Comparison of ENCODE assay signal across 36 cellular contexts in the genomic region with DNA sequence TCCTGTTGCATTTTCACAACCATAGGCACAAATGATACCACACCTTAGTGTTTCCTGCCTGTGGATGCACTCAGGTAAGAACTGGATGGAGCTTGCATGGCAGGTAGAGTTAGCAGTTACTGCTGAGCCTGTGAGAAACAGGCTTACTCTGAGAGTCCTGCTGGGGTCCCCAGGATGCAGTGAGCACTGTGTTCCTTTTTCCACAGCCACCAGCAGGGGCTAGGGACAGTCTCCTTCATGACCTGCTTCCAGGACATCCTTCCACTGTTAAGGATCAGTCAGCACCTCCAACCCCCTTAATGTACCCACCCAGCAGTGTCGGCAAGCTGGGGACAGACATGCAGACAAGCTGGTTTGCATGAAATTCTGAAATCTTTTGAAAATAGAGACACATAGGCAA. TPM values are rescaled to one million over a fixed set of nuclear protein-coding genes. Genes with fewer than 3 reads are reported as not detected.
"Had no signal": no experiment of that assay in that cellular context is flagged by ENCODE, and none has a peak within 500 bp of the region (broad histone marks: within the 10 kb centered on the region; RNA-seq: fewer than 3 reads in every experiment).

No MANE protein-coding gene starts in this region.

- H3K27me3 Mint-ChIP-seq: activated naive CD4-positive, alpha-beta T cell treated with anti-CD3 and anti-CD28 coated beads, Interleukin-2, amount 50 U/mL, for 24 hours; activated naive CD8-positive, alpha-beta T cell treated with anti-CD3 and anti-CD28 coated beads, Interleukin-2, amount 50 U/mL, for 24 hours had no signal

- H3K4me1 Mint-ChIP-seq: activated CD4-positive, alpha-beta memory T cell treated with anti-CD3 and anti-CD28 coated beads, Interleukin-2, amount 10 ng/mL, durations not matched to agents 7 days and 5 days; activated CD8-positive, alpha-beta memory T cell treated with anti-CD3 and anti-CD28 coated beads, Interleukin-2, amount 10 ng/mL, durations not matched to agents 7 days and 5 days; activated naive CD4-positive, alpha-beta T cell treated with anti-CD3 and anti-CD28 coated beads, Interleukin-2, amount 10 ng/mL, durations not matched to agents 7 days and 5 days; activated naive CD4-positive, alpha-beta T cell treated with anti-CD3 and anti-CD28 coated beads, Interleukin-2, amount 50 U/mL, for 24 hours; activated naive CD8-positive, alpha-beta T cell treated with anti-CD3 and anti-CD28 coated beads, Interleukin-2, amount 10 ng/mL, durations not matched to agents 7 days and 5 days; activated naive CD8-positive, alpha-beta T cell treated with anti-CD3 and anti-CD28 coated beads, Interleukin-2, amount 50 U/mL, for 24 hours had no signal

- H3K4me3 Mint-ChIP-seq: activated CD4-positive, alpha-beta memory T cell treated with anti-CD3 and anti-CD28 coated beads, Interleukin-2, amount 10 ng/mL, durations not matched to agents 7 days and 5 days; activated CD4-positive, alpha-beta T cell treated with anti-CD3 and anti-CD28 coated beads for 36 hours; activated CD4-positive, alpha-beta T cell treated with anti-CD3 and anti-CD28 coated beads, Interleukin-2, amount 10 ng/mL, durations not matched to agents 7 days and 5 days; activated CD8-positive, alpha-beta memory T cell treated with anti-CD3 and anti-CD28 coated beads, Interleukin-2, amount 10 ng/mL, durations not matched to agents 7 days and 5 days; activated CD8-positive, alpha-beta T cell treated with anti-CD3 and anti-CD28 coated beads, Interleukin-2, amount 10 ng/mL, durations not matched to agents 7 days and 5 days; activated naive CD4-positive, alpha-beta T cell treated with anti-CD3 and anti-CD28 coated beads, Interleukin-2, amount 10 ng/mL, durations not matched to agents 7 days and 5 days; activated naive CD4-positive, alpha-beta T cell treated with anti-CD3 and anti-CD28 coated beads, Interleukin-2, amount 50 U/mL, for 24 hours; activated naive CD8-positive, alpha-beta T cell; activated naive CD8-positive, alpha-beta T cell treated with anti-CD3 and anti-CD28 coated beads, Interleukin-2, amount 10 ng/mL, durations not matched to agents 7 days and 5 days; activated naive CD8-positive, alpha-beta T cell treated with anti-CD3 and anti-CD28 coated beads, Interleukin-2, amount 50 U/mL, for 24 hours; activated T-cell treated with anti-CD3 and anti-CD28 coated beads, Interleukin-2, amount 50 U/mL, for 24 hours; T-helper 1 cell treated with Interleukin-12 subunit alpha and Interleukin-12 subunit beta and Interleukin-4 antibody, amounts not matched to agents 30 μg/mL and 1 μg/mL, for 36 hours; T-helper 2 cell treated with Interferon-gamma antibody and Interleukin-4, amounts not matched to agents 5 μg/mL and 100 μg/mL, for 36 hours had no signal

- H3K27ac Mint-ChIP-seq: activated CD4-positive, alpha-beta memory T cell treated with anti-CD3 and anti-CD28 coated beads, Interleukin-2, amount 10 ng/mL, durations not matched to agents 7 days and 5 days; activated CD4-positive, alpha-beta T cell treated with anti-CD3 and anti-CD28 coated beads for 36 hours; activated CD4-positive, alpha-beta T cell treated with anti-CD3 and anti-CD28 coated beads, Interleukin-2, amount 10 ng/mL, durations not matched to agents 7 days and 5 days; activated CD8-positive, alpha-beta memory T cell treated with anti-CD3 and anti-CD28 coated beads, Interleukin-2, amount 10 ng/mL, durations not matched to agents 7 days and 5 days; activated CD8-positive, alpha-beta T cell treated with anti-CD3 and anti-CD28 coated beads, Interleukin-2, amount 10 ng/mL, durations not matched to agents 7 days and 5 days; activated naive CD4-positive, alpha-beta T cell treated with anti-CD3 and anti-CD28 coated beads, Interleukin-2, amount 10 ng/mL, durations not matched to agents 7 days and 5 days; activated naive CD8-positive, alpha-beta T cell; activated naive CD8-positive, alpha-beta T cell treated with anti-CD3 and anti-CD28 coated beads, Interleukin-2, amount 10 ng/mL, durations not matched to agents 7 days and 5 days; activated naive CD8-positive, alpha-beta T cell treated with anti-CD3 and anti-CD28 coated beads, Interleukin-2, amount 50 U/mL, for 24 hours; activated T-cell treated with anti-CD3 and anti-CD28 coated beads, Interleukin-2, amount 50 U/mL, for 24 hours; activated T-helper 2 cell treated with anti-CD3 and anti-CD28 coated beads, Interferon-gamma antibody, Interleukin-2, Interleukin-4, amounts not matched to agents 10 μg/mL and 5 μg/mL and 100 μg/mL, durations not matched to agents 14 hours and 24 hours and 36 hours; T-helper 1 cell treated with Interleukin-12 subunit alpha and Interleukin-12 subunit beta and Interleukin-4 antibody, amounts not matched to agents 30 μg/mL and 1 μg/mL, for 36 hours; T-helper 2 cell treated with Interferon-gamma antibody and Interleukin-4, amounts not matched to agents 5 μg/mL and 100 μg/mL, for 36 hours had no signal

- H3K27me3 ChIP-seq: body of pancreas, breast epithelium had no signal

- H3K36me3 Mint-ChIP-seq: activated CD8-positive, alpha-beta memory T cell treated with anti-CD3 and anti-CD28 coated beads, Interleukin-2, amount 10 ng/mL, durations not matched to agents 7 days and 5 days; activated naive CD4-positive, alpha-beta T cell treated with anti-CD3 and anti-CD28 coated beads, Interleukin-2, amount 10 ng/mL, durations not matched to agents 7 days and 5 days; activated naive CD4-positive, alpha-beta T cell treated with anti-CD3 and anti-CD28 coated beads, Interleukin-2, amount 50 U/mL, for 24 hours; activated naive CD8-positive, alpha-beta T cell; activated naive CD8-positive, alpha-beta T cell treated with anti-CD3 and anti-CD28 coated beads, Interleukin-2, amount 10 ng/mL, durations not matched to agents 7 days and 5 days had no signal

- H3K27ac ChIP-seq: body of pancreas, brain microvascular endothelial cell, breast epithelium, VCaP had no signal

- H3K4me1 ChIP-seq: body of pancreas, breast epithelium had no signal

- H3K4me3 ChIP-seq: body of pancreas, breast epithelium had no signal

- FAIRE-seq: astrocyte, TTC549 had no signal

- DNase-seq: activated CD4-positive, alpha-beta memory T cell treated with anti-CD3 and anti-CD28 coated beads, Interleukin-2, amount 10 ng/mL, durations not matched to agents 7 days and 5 days; activated CD4-positive, alpha-beta T cell treated with anti-CD3 and anti-CD28 coated beads for 1 hour; activated CD4-positive, alpha-beta T cell treated with anti-CD3 and anti-CD28 coated beads for 36 hours; activated CD4-positive, alpha-beta T cell treated with anti-CD3 and anti-CD28 coated beads for 48 hours; activated CD4-positive, alpha-beta T cell treated with anti-CD3 and anti-CD28 coated beads, Interleukin-2, amount 10 ng/mL, durations not matched to agents 7 days and 5 days; activated CD4-positive, alpha-beta T cell treated with anti-CD3 and anti-CD28 coated beads, Interleukin-2, amount 50 U/mL, for 48 hours; activated CD4-positive, CD25-positive, alpha-beta regulatory T cell; activated CD8-positive, alpha-beta memory T cell treated with anti-CD3 and anti-CD28 coated beads for 24 hours; activated CD8-positive, alpha-beta memory T cell treated with anti-CD3 and anti-CD28 coated beads, Interleukin-2, amount 10 ng/mL, durations not matched to agents 7 days and 5 days; activated CD8-positive, alpha-beta memory T cell treated with anti-CD3 and anti-CD28 coated beads, Interleukin-2, amount 50 U/mL, for 48 hours; activated CD8-positive, alpha-beta T cell treated with anti-CD3 and anti-CD28 coated beads, Interleukin-2, amount 10 ng/mL, durations not matched to agents 7 days and 5 days; activated effector memory CD4-positive, alpha-beta T cell treated with Interleukin-2 at 50 U/mL for 16 hours; activated gamma-delta T cell; activated naive CD4-positive, alpha-beta T cell treated with anti-CD3 and anti-CD28 coated beads, Interleukin-2, amount 10 ng/mL, durations not matched to agents 7 days and 5 days; activated naive CD4-positive, alpha-beta T cell treated with Interleukin-2 at 50 U/mL for 16 hours; activated naive CD8-positive, alpha-beta T cell treated with anti-CD3 and anti-CD28 coated beads, Interleukin-2, amount 10 ng/mL, durations not matched to agents 7 days and 5 days; activated naive CD8-positive, alpha-beta T cell treated with anti-CD3 and anti-CD28 coated beads, Interleukin-2, amount 50 U/mL, for 24 hours; activated T-cell treated with anti-CD3 and anti-CD28 coated beads, Interleukin-2, amount 50 U/mL, for 24 hours; activated T-cell treated with anti-CD3 and anti-CD28 coated beads, Interleukin-2, amount 50 U/mL, for 48 hours; aorta; body of pancreas; brain microvascular endothelial cell; central memory CD4-positive, alpha-beta T cell; T-helper 1 cell; T-helper 2 cell; T-helper 9 cell had no signal

- H3K9me3 ChIP-seq: body of pancreas, breast epithelium had no signal

- H3K36me3 ChIP-seq: brain microvascular endothelial cell, breast epithelium had no signal

- H3K9me3 Mint-ChIP-seq: activated CD4-positive, alpha-beta memory T cell treated with anti-CD3 and anti-CD28 coated beads, Interleukin-2, amount 10 ng/mL, durations not matched to agents 7 days and 5 days; activated CD4-positive, alpha-beta T cell treated with anti-CD3 and anti-CD28 coated beads, Interleukin-2, amount 10 ng/mL, durations not matched to agents 7 days and 5 days; activated naive CD4-positive, alpha-beta T cell treated with anti-CD3 and anti-CD28 coated beads, Interleukin-2, amount 10 ng/mL, durations not matched to agents 7 days and 5 days; activated naive CD4-positive, alpha-beta T cell treated with anti-CD3 and anti-CD28 coated beads, Interleukin-2, amount 50 U/mL, for 24 hours; activated naive CD8-positive, alpha-beta T cell treated with anti-CD3 and anti-CD28 coated beads, Interleukin-2, amount 10 ng/mL, durations not matched to agents 7 days and 5 days; activated naive CD8-positive, alpha-beta T cell treated with anti-CD3 and anti-CD28 coated beads, Interleukin-2, amount 50 U/mL, for 24 hours; activated T-cell treated with anti-CD3 and anti-CD28 coated beads, Interleukin-2, amount 50 U/mL, for 24 hours; activated T-helper 2 cell treated with anti-CD3 and anti-CD28 coated beads, Interferon-gamma antibody, Interleukin-2, Interleukin-4, amounts not matched to agents 10 μg/mL and 5 μg/mL and 100 μg/mL, durations not matched to agents 14 hours and 24 hours and 36 hours; T-helper 1 cell treated with Interleukin-12 subunit alpha and Interleukin-12 subunit beta and Interleukin-4 antibody, amounts not matched to agents 30 μg/mL and 1 μg/mL, for 36 hours; T-helper 2 cell treated with Interferon-gamma antibody and Interleukin-4, amounts not matched to agents 5 μg/mL and 100 μg/mL, for 36 hours had no signal

RNA-seq across cellular contexts. Expression of gene CAPN8, which starts 16.3 kb away (rescaled TPM):
- total RNA-seq: activated CD4-positive, alpha-beta T cell treated with anti-CD3 and anti-CD28 coated beads for 36 hours; activated CD4-positive, alpha-beta T cell treated with anti-CD3 and anti-CD28 coated beads, Interleukin-2, amount 10 ng/mL, durations not matched to agents 7 days and 5 days; activated CD8-positive, alpha-beta memory T cell treated with anti-CD3 and anti-CD28 coated beads, Interleukin-2, amount 10 ng/mL, durations not matched to agents 7 days and 5 days; activated T-helper 2 cell treated with anti-CD3 and anti-CD28 coated beads, Interferon-gamma antibody, Interleukin-2, Interleukin-4, amounts not matched to agents 10 μg/mL and 5 μg/mL and 100 μg/mL, durations not matched to agents 14 hours and 24 hours and 36 hours; astrocyte; cardiac septum had no signal
